In the genomic region with DNA sequence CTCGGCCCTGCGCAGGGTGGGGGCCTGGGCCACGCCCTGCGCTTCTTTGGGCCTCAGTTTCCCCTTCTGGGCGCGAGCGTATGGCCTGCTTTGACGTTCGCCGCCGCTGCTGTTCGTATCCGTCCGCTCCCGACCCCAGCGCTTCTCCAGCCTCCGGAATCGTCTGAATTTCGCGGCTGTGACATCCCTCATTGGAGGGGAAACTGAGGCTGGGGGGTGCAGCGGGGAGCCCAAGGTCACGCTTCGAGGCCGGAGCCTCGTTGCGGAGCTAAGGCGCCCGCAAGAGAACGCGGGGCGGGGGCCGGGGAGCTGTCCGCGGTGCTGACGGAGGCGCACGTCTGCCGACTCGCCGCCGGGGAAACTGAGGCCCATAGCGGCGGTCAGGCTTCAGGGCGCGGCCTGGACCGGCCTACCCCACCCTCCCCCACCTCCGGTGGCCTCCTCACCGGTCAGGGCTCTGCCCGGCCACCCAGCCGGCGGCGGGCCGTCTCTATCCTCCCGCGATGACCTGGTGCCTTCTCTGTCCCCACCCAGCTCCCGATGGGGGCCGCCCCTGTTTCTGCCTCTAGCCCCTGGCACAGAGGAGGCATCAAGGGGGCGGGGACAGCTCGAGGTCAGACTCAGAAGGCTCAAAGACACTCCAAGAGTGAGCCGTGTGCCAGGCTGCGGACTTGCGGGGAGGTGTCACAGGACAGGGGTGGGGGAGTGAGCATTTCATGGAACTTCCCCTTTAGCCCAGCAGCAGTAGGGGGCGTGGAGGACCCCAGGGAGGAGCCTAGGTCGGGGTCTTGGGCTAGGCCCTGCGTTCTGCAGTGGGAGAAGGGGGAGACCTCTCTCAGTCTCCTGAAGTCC, we compare ENCODE assay signal across 10 cellular contexts. TPM values are rescaled to one million over a fixed set of nuclear protein-coding genes. Genes with fewer than 3 reads are reported as not detected.
DNase-seq lines count a peak whose midpoint lies in the region; ATAC-seq and TF ChIP-seq lines count a peak whose summit lies in the region.
"Had no signal": no experiment of that assay in that cellular context is flagged by ENCODE, and none has a peak within 500 bp of the region (broad histone marks: within the 10 kb centered on the region; RNA-seq: fewer than 3 reads in every experiment).

No MANE protein-coding gene starts in this region.

- H3K9ac ChIP-seq in IMR-90 (ENCODE audit: low read depth, low read length) = no peak overlapping the region

- 18% methylated on average over 20 of the region's 65 CpGs; no CpG with 5 or more reads in 1 of the 2 experiments for WGBS in IMR-90 (ENCODE audit: extremely low coverage in 2 of 2, insufficient read length in 1 of 2), 2 experiments

- peaks cover 8% of the 10 kb centered on the region for H3K36me3 ChIP-seq in IMR-90 (ENCODE audit: control insufficient read depth, insufficient read depth, low read length)
- peaks cover 14% of the 10 kb centered on the region for H3K36me3 ChIP-seq in osteoblast (ENCODE audit: insufficient read depth, low read length)

- peaks cover 5 to 10% of the 10 kb centered on the region in 2 experiments; a peak in 3 of 4 replicates for H3K79me1 ChIP-seq in IMR-90 (ENCODE audit: low read depth in 1 of 2, low read length in 2 of 2)

- H3K4me1 Mint-ChIP-seq in activated CD4-positive, alpha-beta T cell treated with anti-CD3 and anti-CD28 coated beads, Interleukin-2, amount 10 ng/mL, durations not matched to agents 7 days and 5 days = peaks cover 29% of the 10 kb centered on the region

- H3K4me1 ChIP-seq in IMR-90 (ENCODE audit: control insufficient read depth, insufficient read depth, low read length) (peaks cover 5% of the 10 kb centered on the region; the same call in 1 of the 2 replicates), osteoblast (ENCODE audit: insufficient read depth, low read length) (peaks cover 3% of the 10 kb centered on the region)

- no peak overlapping the region for H4K91ac ChIP-seq in IMR-90 (ENCODE audit: insufficient read depth, low read depth, low read length)

- no peak overlapping the region for H2BK20ac ChIP-seq in IMR-90 (ENCODE audit: low read depth, low read length)

- peaks cover 1% of the 10 kb centered on the region for H3K79me2 ChIP-seq in osteoblast (ENCODE audit: insufficient read depth, low read length)

- peak; percentile 31 for DNase-seq in activated CD4-positive, alpha-beta T cell treated with anti-CD3 and anti-CD28 coated beads, Interleukin-2, amount 10 ng/mL, durations not matched to agents 7 days and 5 days
- DNase-seq in activated CD4-positive, alpha-beta T cell treated with anti-CD3 and anti-CD28 coated beads for 4 hours = no peak
- DNase-seq in IMR-90 (no peak), dorsolateral prefrontal cortex (peak in 1 of 10 donors; percentile 38), osteoblast (ENCODE audit: insufficient read length, low spot score, missing footprints) (peak; percentile 93), NCI-H1694 (lab: John Stamatoyannopoulos, UW) (no peak), T-helper 2 cell (no peak)
- DNase-seq: DND-41 had no signal

- TF ChIP-seq POLR2A in IMR-90 (IDR thresholded peaks at IDR 0.05; ENCODE audit: low read depth, low read length) = no peak

- POLR2A ChIA-PET in activated CD4-positive, alpha-beta T cell treated with anti-CD3 and anti-CD28 coated beads, Interleukin-2, amount 10 ng/mL, durations not matched to agents 7 days and 5 days (lab: Charles Lee) = no interaction called here
- POLR2A ChIA-PET in IMR-90 (lab: Charles Lee; ENCODE audit: unreplicated experiment) = no interaction called here

- ATAC-seq in IMR-90 (ENCODE audit: low read depth) (no peak), GM21515 (IDR thresholded peaks at IDR 0.05; ENCODE audit: unreplicated experiment) (no peak)

- no peak overlapping the region for H2BK15ac ChIP-seq in IMR-90 (ENCODE audit: low read depth, low read length)

- H3K14ac ChIP-seq in IMR-90 (replicated peaks; ENCODE audit: low read depth, low read length) = no peak overlapping the region

- no peak overlapping the region for H2BK5ac ChIP-seq in IMR-90 (ENCODE audit: low read depth, low read length, poor library complexity, severe bottlenecking)

- intact Hi-C loops in IMR-90 (cut with micrococcal nuclease) = no loop called here
- intact Hi-C loops in dorsolateral prefrontal cortex (cut with DNase I) = no loop called here

- no TSS peak for BruUV-seq in IMR-90 (replicated peaks; lab: Mats Ljungman, UMichigan)

- no peaks in the 10 kb centered on the region for H3K9me1 ChIP-seq in IMR-90 (ENCODE audit: insufficient read depth, low read length)

- H3K4me2 ChIP-seq in IMR-90 (ENCODE audit: low read depth, low read length) (peak overlapping the region; percentile 16), osteoblast (ENCODE audit: insufficient read depth, low read length) (no peak overlapping the region)

- no peak overlapping the region for H3K27ac ChIP-seq in IMR-90 (ENCODE audit: insufficient read depth, low read length)
- H3K27ac ChIP-seq in dorsolateral prefrontal cortex = peak overlapping the region in 57 of 59 donors; percentile 33 to 97 (median 84)
- no peak overlapping the region for H3K27ac ChIP-seq in osteoblast (ENCODE audit: low read depth, low read length)

- H3K27me3 ChIP-seq in IMR-90 (ENCODE audit: control insufficient read depth, insufficient read depth, low read length) = peaks cover 50% of the 10 kb centered on the region
- peaks cover 0 to 14% (median 0%) of the 10 kb centered on the region in 45 donors for H3K27me3 ChIP-seq in dorsolateral prefrontal cortex
- H3K27me3 ChIP-seq in osteoblast (ENCODE audit: insufficient read depth, low read length) = peaks cover 61% of the 10 kb centered on the region

- dilution Hi-C loops in IMR-90 (cut with HindIII; ENCODE audit: low sequenced_read_pairs, unreplicated experiment) = no loop called here

- H3K4me3 Mint-ChIP-seq in activated CD4-positive, alpha-beta T cell treated with anti-CD3 and anti-CD28 coated beads, Interleukin-2, amount 10 ng/mL, durations not matched to agents 7 days and 5 days = peak overlapping the region; percentile 13

- CTCF ChIA-PET in activated CD4-positive, alpha-beta T cell treated with anti-CD3 and anti-CD28 coated beads, Interleukin-2, amount 10 ng/mL, durations not matched to agents 7 days and 5 days (lab: Charles Lee) = no interaction called here
- CTCF ChIA-PET in IMR-90 (lab: Yijun Ruan, JAX) = no interaction called here

- no peak overlapping the region for H4K5ac ChIP-seq in IMR-90 (ENCODE audit: low read depth, low read length)

- no peak overlapping the region for H3K18ac ChIP-seq in IMR-90 (ENCODE audit: low read depth, low read length)

- peaks cover 50% of the 10 kb centered on the region for H4K20me1 ChIP-seq in IMR-90 (ENCODE audit: insufficient read depth, low read length)
- H4K20me1 ChIP-seq in osteoblast (ENCODE audit: insufficient read depth, low read length) = peaks cover 44% of the 10 kb centered on the region

- no peak for TF ChIP-seq RAD21 in IMR-90 (IDR thresholded peaks at IDR 0.05; ENCODE audit: low read length)

- H2AFZ ChIP-seq in IMR-90 (replicated peaks; ENCODE audit: low read length, poor library complexity) = peak overlapping the region; percentile 72
- no peak overlapping the region for H2AFZ ChIP-seq in osteoblast (ENCODE audit: low read length)

- H3K9me3 Mint-ChIP-seq in activated CD4-positive, alpha-beta T cell treated with anti-CD3 and anti-CD28 coated beads, Interleukin-2, amount 10 ng/mL, durations not matched to agents 7 days and 5 days = no peaks in the 10 kb centered on the region

- in situ Hi-C loops in IMR-90 (cut with MboI; ENCODE audit: low sequenced_read_pairs) = no loop called here

- H2AK5ac ChIP-seq in IMR-90 (ENCODE audit: low read depth, low read length) = no peak overlapping the region

- no peak for TF ChIP-seq CTCF in IMR-90 (conservative IDR thresholded peaks at IDR 0.05; ENCODE audit: low read depth, low read length)
- no peak for TF ChIP-seq CTCF in dorsolateral prefrontal cortex (IDR thresholded peaks at IDR 0.05 in 54 of 56, conservative IDR thresholded peaks at IDR 0.05 in 2 of 56; ENCODE audit: low read depth in 1 of 56, partially characterized antibody in 56 of 56)
- no peak for TF ChIP-seq CTCF in osteoblast (IDR thresholded peaks at IDR 0.05; ENCODE audit: extremely low read depth, low read depth, low read length)

- no peak overlapping the region for H3K4me3 ChIP-seq in IMR-90 (ENCODE audit: insufficient read depth, low read depth, low read length)
- H3K4me3 ChIP-seq in dorsolateral prefrontal cortex = peak overlapping the region; percentile 29 to 80 (median 67)
- H3K4me3 ChIP-seq in osteoblast (ENCODE audit: insufficient read depth, low read length) = no peak overlapping the region

- H2BK120ac ChIP-seq in IMR-90 (ENCODE audit: low read depth, low read length) = no peak overlapping the region

- no peak overlapping the region for H2AK9ac ChIP-seq in IMR-90 (replicated peaks; ENCODE audit: low read depth, low read length, poor library complexity)

- peaks cover 10% of the 10 kb centered on the region for H3K36me3 Mint-ChIP-seq in activated CD4-positive, alpha-beta T cell treated with anti-CD3 and anti-CD28 coated beads, Interleukin-2, amount 10 ng/mL, durations not matched to agents 7 days and 5 days (ENCODE audit: low read depth)

- H3K23ac ChIP-seq in IMR-90 (ENCODE audit: low read depth, low read length) = no peak overlapping the region

- peaks cover 38% of the 10 kb centered on the region for H3K27me3 Mint-ChIP-seq in activated CD4-positive, alpha-beta T cell treated with anti-CD3 and anti-CD28 coated beads, Interleukin-2, amount 10 ng/mL, durations not matched to agents 7 days and 5 days

- no peak overlapping the region for H3K27ac Mint-ChIP-seq in activated CD4-positive, alpha-beta T cell treated with anti-CD3 and anti-CD28 coated beads, Interleukin-2, amount 10 ng/mL, durations not matched to agents 7 days and 5 days

- no peak overlapping the region for H3K4ac ChIP-seq in IMR-90 (ENCODE audit: low read depth, low read length)

- H3K9me3 ChIP-seq in IMR-90 (ENCODE audit: control insufficient read depth, insufficient read depth, low read length) (no peaks in the 10 kb centered on the region), osteoblast (ENCODE audit: low read depth, low read length) (no peaks in the 10 kb centered on the region)

- no peak overlapping the region for H3K56ac ChIP-seq in IMR-90 (ENCODE audit: extremely low read depth, insufficient read depth, low read length)

- no peak overlapping the region for H4K8ac ChIP-seq in IMR-90 (ENCODE audit: low read depth in 2 of 2, low read length in 2 of 2)

RNA-seq across cellular contexts. Expression of a gene that starts 3.0 kb away (rescaled TPM):
- under 1 TPM; 0.02 to 0.10 TPM for total RNA-seq in activated CD4-positive, alpha-beta T cell treated with anti-CD3 and anti-CD28 coated beads, Interleukin-2, amount 10 ng/mL, durations not matched to agents 7 days and 5 days
- total RNA-seq in IMR-90 (2012; rRNA removed) (0.28 and 0.36 TPM in 2 replicates), dorsolateral prefrontal cortex (100 to 1,000 TPM; 130 to 289 (median 183) TPM), osteoblast (0.29 and 0.36 TPM in 2 replicates)
- 0.41 and 0.42 TPM in 2 replicates for polyA plus RNA-seq in IMR-90 (2012; rRNA removed)
- polyA plus RNA-seq in IMR-90 (2012; cell fraction: cytosol; rRNA removed) = 0.17 and 0.55 TPM in 2 replicates
- polyA plus RNA-seq in IMR-90 (2012; cell fraction: nucleus; rRNA removed; ENCODE audit: low replicate concordance) = 0.89 and 2.3 TPM in 2 replicates
- total RNA-seq: RPMI7951 had no signal

RNA-seq across cellular contexts. Expression of a gene that starts 8.7 kb away (rescaled TPM):
- total RNA-seq in activated CD4-positive, alpha-beta T cell treated with anti-CD3 and anti-CD28 coated beads, Interleukin-2, amount 10 ng/mL, durations not matched to agents 7 days and 5 days = 1,000 to 10,000 TPM; 1,158 to 1,387 TPM
- total RNA-seq in IMR-90 (2012; rRNA removed) = 834 and 1,179 TPM in 2 replicates
- polyA plus RNA-seq in IMR-90 (2012; rRNA removed) = 1,855 and 2,269 TPM in 2 replicates
- 15,264 and 18,725 TPM in 2 replicates for polyA plus RNA-seq in IMR-90 (2012; cell fraction: cytosol; rRNA removed)
- 1,510 and 3,480 TPM in 2 replicates for polyA plus RNA-seq in IMR-90 (2012; cell fraction: nucleus; rRNA removed; ENCODE audit: low replicate concordance)
- 100 to 1,000 TPM; 343 to 670 (median 497) TPM for total RNA-seq in dorsolateral prefrontal cortex
- total RNA-seq in osteoblast = 304 and 318 TPM in 2 replicates

RNA-seq across cellular contexts. Expression of a gene that starts 32.1 kb away (rescaled TPM):
- total RNA-seq in activated CD4-positive, alpha-beta T cell treated with anti-CD3 and anti-CD28 coated beads, Interleukin-2, amount 10 ng/mL, durations not matched to agents 7 days and 5 days = 10 to 100 TPM; 33.2 to 40.7 TPM
- total RNA-seq in IMR-90 (2012; rRNA removed) (10.4 and 10.6 TPM in 2 replicates), dorsolateral prefrontal cortex (10 to 100 TPM; 28.3 to 63.0 (median 35.2) TPM), osteoblast (28.9 and 30.0 TPM in 2 replicates)
- polyA plus RNA-seq in IMR-90 (2012; rRNA removed) = 34.9 and 40.8 TPM in 2 replicates
- 36.9 and 49.4 TPM in 2 replicates for polyA plus RNA-seq in IMR-90 (2012; cell fraction: cytosol; rRNA removed)
- polyA plus RNA-seq in IMR-90 (2012; cell fraction: nucleus; rRNA removed; ENCODE audit: low replicate concordance) = 25.0 and 47.9 TPM in 2 replicates

RNA-seq across cellular contexts. Expression of a gene that starts 39.6 kb away (rescaled TPM):
- 100 to 1,000 TPM; 235 to 241 TPM for total RNA-seq in activated CD4-positive, alpha-beta T cell treated with anti-CD3 and anti-CD28 coated beads, Interleukin-2, amount 10 ng/mL, durations not matched to agents 7 days and 5 days
- total RNA-seq in IMR-90 (2012; rRNA removed) = 22.0 and 35.3 TPM in 2 replicates
- polyA plus RNA-seq in IMR-90 (2012; rRNA removed) = 62.8 and 63.6 TPM in 2 replicates
- 32.2 and 39.6 TPM in 2 replicates for polyA plus RNA-seq in IMR-90 (2012; cell fraction: cytosol; rRNA removed)
- polyA plus RNA-seq in IMR-90 (2012; cell fraction: nucleus; rRNA removed; ENCODE audit: low replicate concordance) = 127 and 151 TPM in 2 replicates
- 100 to 1,000 TPM in 3 of 120 experiments, 10 to 100 TPM in 117; 46.4 to 115 (median 70.5) TPM for total RNA-seq in dorsolateral prefrontal cortex
- 40.9 and 44.5 TPM in 2 replicates for total RNA-seq in osteoblast

RNA-seq across cellular contexts. Expression of a gene that starts 43.2 kb away (rescaled TPM):
- total RNA-seq in activated CD4-positive, alpha-beta T cell treated with anti-CD3 and anti-CD28 coated beads, Interleukin-2, amount 10 ng/mL, durations not matched to agents 7 days and 5 days = 1 to 10 TPM; 3.8 to 4.4 TPM
- 0.56 and 0.72 TPM in 2 replicates for total RNA-seq in IMR-90 (2012; rRNA removed)
- 1.7 and 2.9 TPM in 2 replicates for polyA plus RNA-seq in IMR-90 (2012; rRNA removed)
- 0.29 and 1.2 TPM in 2 replicates for polyA plus RNA-seq in IMR-90 (2012; cell fraction: cytosol; rRNA removed)
- polyA plus RNA-seq in IMR-90 (2012; cell fraction: nucleus; rRNA removed; ENCODE audit: low replicate concordance) = 31.5 and 85.3 TPM in 2 replicates
- total RNA-seq in dorsolateral prefrontal cortex = 10 to 100 TPM in 50 of 120 experiments, 1 to 10 TPM in 70; 4.5 to 20.4 (median 9.5) TPM
- 1.4 and 2.4 TPM in 2 replicates for total RNA-seq in osteoblast

Comparison
In these comparisons a context has a peak if more than half of its experiments do, and no peak if none do; other contexts are left out.
1. DNase-seq: peak in activated CD4-positive, alpha-beta T cell treated with anti-CD3 and anti-CD28 coated beads, Interleukin-2, amount 10 ng/mL, durations not matched to agents 7 days and 5 days (single experiment) and osteoblast (single experiment); none in activated CD4-positive, alpha-beta T cell treated with anti-CD3 and anti-CD28 coated beads for 4 hours (0 of 2), IMR-90 (single experiment), NCI-H1694 (single experiment) and T-helper 2 cell (0 of 5).
2. H3K27ac ChIP-seq: peak in dorsolateral prefrontal cortex (57 of 59); none in IMR-90 (single experiment) and osteoblast (single experiment).
3. H3K4me3 ChIP-seq: peak in dorsolateral prefrontal cortex (59 of 59); none in IMR-90 (single experiment) and osteoblast (single experiment).
4. RNA of a gene that starts 3.0 kb away (total RNA-seq): 130 to 289 TPM in dorsolateral prefrontal cortex; 0.29 to 0.36 TPM in osteoblast, 0.28 to 0.36 TPM in IMR-90 and 0.02 to 0.10 TPM in activated CD4-positive, alpha-beta T cell treated with anti-CD3 and anti-CD28 coated beads, Interleukin-2, amount 10 ng/mL, durations not matched to agents 7 days and 5 days; every median in the first group is over 10 times any median in the second.